1 cellular context compared by ENCODE assay signal in genomic region chr2:99600929-99601680, GRCh38.
TF ChIP-seq lines count a peak whose summit lies in the region.

No MANE protein-coding gene starts in this region.

TF ChIP-seq in GM23338, 12 proteins besides CTCF, POLR2A, EP300 and RAD21 (continued from another document):
- TF ChIP-seq ZNF462 (CRISPR knock-in tag; IDR thresholded peaks at IDR 0.05): no peak
- TF ChIP-seq POLR2AphosphoS5 (IDR thresholded peaks at IDR 0.05; ENCODE audit: low read depth): no peak
- no peak for TF ChIP-seq ETS1 (IDR thresholded peaks at IDR 0.05)
- TF ChIP-seq EZH2phosphoT487 (IDR thresholded peaks at IDR 0.05; ENCODE audit: unreplicated experiment): no peak
- no peak for TF ChIP-seq STAT1 (IDR thresholded peaks at IDR 0.05; ENCODE audit: unreplicated experiment)
